ENCODE assay signal across 8 cellular contexts in the genomic region with DNA sequence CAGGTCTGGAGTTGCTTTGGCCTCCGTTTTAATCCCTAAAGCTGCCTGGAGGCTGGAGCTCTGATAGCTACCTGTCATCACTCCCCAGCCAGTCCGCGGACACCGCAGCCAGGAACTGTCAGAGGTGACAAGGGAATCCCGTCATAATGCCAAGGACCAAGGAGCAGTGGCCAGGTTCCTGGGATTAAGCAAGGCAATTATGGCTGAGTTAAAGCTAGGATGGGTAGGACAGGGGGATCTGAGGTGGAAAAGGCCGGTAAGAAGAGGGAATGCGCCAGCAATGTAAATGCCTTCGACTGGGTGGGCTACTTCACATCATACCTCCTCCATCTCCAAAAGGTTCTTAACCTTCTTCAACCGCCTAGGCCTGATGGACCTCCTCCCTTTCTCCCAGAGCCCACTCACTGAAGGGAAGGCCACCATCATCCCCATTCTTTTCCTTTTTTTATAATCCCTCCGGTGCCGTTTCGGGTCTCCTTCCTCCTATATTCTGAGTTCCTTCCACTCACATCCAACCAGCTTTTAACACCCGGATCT. TPM values are rescaled to one million over a fixed set of nuclear protein-coding genes. Genes with fewer than 3 reads are reported as not detected.
DNase-seq lines count a peak whose midpoint lies in the region; ATAC-seq and TF ChIP-seq lines count a peak whose summit lies in the region.

No MANE protein-coding gene starts in this region.

- ATAC-seq in HG02678 (IDR thresholded peaks at IDR 0.05; ENCODE audit: unreplicated experiment) = no peak
- ATAC-seq in HG03159 (IDR thresholded peaks at IDR 0.05; ENCODE audit: unreplicated experiment) = no peak
- ATAC-seq in GM21390 (IDR thresholded peaks at IDR 0.05; ENCODE audit: unreplicated experiment) = no peak

- WGBS in neuronal stem cell (ENCODE audit: extremely low coverage in 2 of 2, insufficient read length in 2 of 2, insufficient replicate concordance in 1 of 2), 2 donors = no CpG with 5 or more reads among the region's 13 CpGs

- no peak overlapping the region for H3K18ac ChIP-seq in neuronal stem cell (ENCODE audit: low read length)

- no peaks in the 10 kb centered on the region for H3K79me1 ChIP-seq in neuronal stem cell (ENCODE audit: low read depth, low read length)

- H2BK5ac ChIP-seq in neuronal stem cell (ENCODE audit: low read length) = no peak overlapping the region

- peaks cover 1 to 15% of the 10 kb centered on the region in 2 donors for H3K4me1 ChIP-seq in neuronal stem cell (ENCODE audit: control insufficient read depth in 2 of 2, insufficient read depth in 1 of 2, low read depth in 1 of 2, low read length in 2 of 2)

- H3K23ac ChIP-seq in neuronal stem cell (ENCODE audit: low read depth, low read length, poor library complexity) = no peak overlapping the region

- peak overlapping the region; percentile 54 for H2AFZ ChIP-seq in neuronal stem cell (ENCODE audit: low read length)

- no peaks in the 10 kb centered on the region for H3K27me3 ChIP-seq in neuronal stem cell (ENCODE audit: control insufficient read depth in 3 of 3, insufficient read depth in 3 of 3, low read depth in 1 of 3, low read length in 3 of 3)

- peak overlapping the region; percentile 52 for H3K4me2 ChIP-seq in neuronal stem cell (ENCODE audit: insufficient read depth, low read length, poor library complexity, severe bottlenecking)

- H4K91ac ChIP-seq in neuronal stem cell (ENCODE audit: low read depth, low read length, poor library complexity) = no peak overlapping the region

- H3K4me3 ChIP-seq in fibroblast of villous mesenchyme (ENCODE audit: low read depth, low read length) (peak overlapping the region; percentile 77), neuronal stem cell (ENCODE audit: low read length in 2 of 2) (peak overlapping the region; percentile 61 to 82)

- no peak overlapping the region for H2BK120ac ChIP-seq in neuronal stem cell (ENCODE audit: low read depth, low read length)

- H3K14ac ChIP-seq in neuronal stem cell (ENCODE audit: low read length) = no peak overlapping the region

- TF ChIP-seq CTCF in fibroblast of villous mesenchyme (IDR thresholded peaks at IDR 0.05; ENCODE audit: insufficient read depth, low read depth, low read length) = no peak

- no peak overlapping the region for H4K8ac ChIP-seq in neuronal stem cell (ENCODE audit: low read depth, low read length)

- H3K27ac ChIP-seq in neuronal stem cell (replicated peaks; ENCODE audit: low read length) = peak overlapping the region; percentile 95

- H2BK12ac ChIP-seq in neuronal stem cell (ENCODE audit: low read length) = no peak overlapping the region

- DNase-seq in C1 segment of cervical spinal cord (lab: John Stamatoyannopoulos, UW) (peak in 9 of 14 donors; percentile 35 to 76 (median 61)), HT-29 (ENCODE audit: low spot score) (peak; percentile 18), fibroblast of villous mesenchyme (ENCODE audit: low read depth) (peak; percentile 30), neuronal stem cell (ENCODE audit: low spot score) (no peak)
- DNase-seq in activated CD8-positive, alpha-beta memory T cell treated with anti-CD3 and anti-CD28 coated beads, Interleukin-2, amount 50 U/mL, for 48 hours = peak; percentile 59

- H2BK15ac ChIP-seq in neuronal stem cell (ENCODE audit: low read length) = no peak overlapping the region

- H2AK5ac ChIP-seq in neuronal stem cell (ENCODE audit: low read depth, low read length) = no peak overlapping the region

- no peaks in the 10 kb centered on the region for H3K9me3 ChIP-seq in neuronal stem cell (replicated peaks in 1 of 2; ENCODE audit: control insufficient read depth in 2 of 2, insufficient read depth in 1 of 2, low read depth in 1 of 2, low read length in 2 of 2)

- peak overlapping the region; percentile 10 for H3K9ac ChIP-seq in neuronal stem cell (ENCODE audit: low read depth, low read length, poor library complexity)

- H3K4ac ChIP-seq in neuronal stem cell (ENCODE audit: low read length) = no peak overlapping the region

- peaks cover 3 to 29% of the 10 kb centered on the region in 2 donors for H3K36me3 ChIP-seq in neuronal stem cell (replicated peaks in 1 of 2; ENCODE audit: control insufficient read depth in 2 of 2, insufficient read depth in 2 of 2, low read length in 2 of 2)

RNA-seq across cellular contexts. Expression of gene PPP1R3E, which starts 1.9 kb away (rescaled TPM):
- total RNA-seq in HT-29 (2014; rRNA removed; shearing (Covaris generic)) = 2.7 and 4.3 TPM in 2 replicates
- total RNA-seq in fibroblast of villous mesenchyme = 3.0 and 5.8 TPM in 2 replicates
- 14.3 TPM for polyA plus RNA-seq in neuronal stem cell (2013, experiment 1 of 2)
- polyA plus RNA-seq in neuronal stem cell (2013, experiment 2 of 2) = 13.4 TPM

RNA-seq across cellular contexts. Expression of gene BCL2L2, which starts 5.9 kb away (rescaled TPM):
- 14.6 and 20.3 TPM in 2 replicates for total RNA-seq in HT-29 (2014; rRNA removed; shearing (Covaris generic))
- total RNA-seq in fibroblast of villous mesenchyme = 17.7 and 20.7 TPM in 2 replicates
- 8.6 TPM for polyA plus RNA-seq in neuronal stem cell (2013, experiment 1 of 2)
- 9.0 TPM for polyA plus RNA-seq in neuronal stem cell (2013, experiment 2 of 2)

RNA-seq across cellular contexts. Expression of gene HOMEZ, which starts 14.8 kb away (rescaled TPM):
- total RNA-seq in HT-29 (2014; rRNA removed; shearing (Covaris generic)) = 4.3 and 7.9 TPM in 2 replicates
- total RNA-seq in fibroblast of villous mesenchyme = 4.2 and 6.0 TPM in 2 replicates
- 39.9 TPM for polyA plus RNA-seq in neuronal stem cell (2013, experiment 1 of 2)
- polyA plus RNA-seq in neuronal stem cell (2013, experiment 2 of 2) = 39.2 TPM

RNA-seq across cellular contexts. Expression of gene PABPN1, which starts 20.5 kb away (rescaled TPM):
- total RNA-seq in HT-29 (2014; rRNA removed; shearing (Covaris generic)) = 63.4 and 72.1 TPM in 2 replicates
- 51.2 and 75.1 TPM in 2 replicates for total RNA-seq in fibroblast of villous mesenchyme
- polyA plus RNA-seq in neuronal stem cell (2013, experiment 1 of 2) = 311 TPM
- 303 TPM for polyA plus RNA-seq in neuronal stem cell (2013, experiment 2 of 2)

RNA-seq across cellular contexts. Expression of gene SLC22A17, which starts 51.9 kb away (rescaled TPM):
- total RNA-seq in HT-29 (2014; rRNA removed; shearing (Covaris generic)) = not detected in 2 replicates
- total RNA-seq in fibroblast of villous mesenchyme = 14.8 and 16.4 TPM in 2 replicates
- 62.0 TPM for polyA plus RNA-seq in neuronal stem cell (2013, experiment 1 of 2)
- 60.0 TPM for polyA plus RNA-seq in neuronal stem cell (2013, experiment 2 of 2)
